12 cellular contexts compared by ENCODE assay signal in the genomic region with DNA sequence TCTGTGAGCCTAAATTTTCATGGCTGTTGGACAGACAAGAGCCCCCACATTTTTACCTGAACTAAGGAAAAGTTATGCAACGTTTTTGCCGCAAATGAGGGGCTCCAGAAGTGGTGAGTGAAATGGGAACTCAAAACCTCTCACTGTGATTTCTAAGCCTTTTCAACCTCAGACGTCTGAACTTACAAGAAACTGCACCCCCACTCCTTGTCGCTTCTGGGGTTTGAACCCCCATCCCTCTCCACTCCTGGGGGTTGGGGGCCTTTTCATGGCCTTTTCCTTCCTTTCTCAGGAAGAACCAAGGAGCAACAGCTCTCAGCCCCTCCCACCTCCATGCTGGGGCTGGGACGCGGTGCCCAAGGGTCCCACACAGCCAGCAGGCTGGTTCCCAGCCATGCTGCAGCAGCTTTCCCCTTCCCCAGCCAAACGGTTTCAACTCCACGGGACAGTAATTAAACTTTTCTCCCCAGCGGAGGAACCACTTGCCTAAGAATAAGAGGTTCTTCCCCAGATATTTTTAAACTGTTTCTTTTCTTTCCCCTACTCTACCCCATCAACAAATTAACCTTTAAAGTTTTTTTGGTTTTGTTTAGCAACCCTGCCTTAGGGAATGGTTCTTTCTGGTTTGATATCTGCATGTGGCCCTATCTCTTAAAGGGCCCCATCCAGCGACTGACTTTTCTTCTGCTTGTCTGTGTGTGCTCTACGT.
DNase-seq lines count a peak whose midpoint lies in the region; ATAC-seq and TF ChIP-seq lines count a peak whose summit lies in the region.
"Had no signal": no experiment of that assay in that cellular context is flagged by ENCODE, and none has a peak within 500 bp of the region (broad histone marks: within the 10 kb centered on the region; RNA-seq: fewer than 3 reads in every experiment).

No MANE protein-coding gene starts in this region.

- ATAC-seq in GM21360 (IDR thresholded peaks at IDR 0.05; ENCODE audit: unreplicated experiment) = peak; percentile 31
- ATAC-seq in HG02973 (IDR thresholded peaks at IDR 0.05; ENCODE audit: unreplicated experiment) = peak; percentile 28
- ATAC-seq: right cardiac atrium had no signal

- peak overlapping the region; percentile 97 for H3K4me3 ChIP-seq in SU-DHL-6 (ENCODE audit: insufficient read depth, low read length, poor library complexity, severe bottlenecking)

- TF ChIP-seq CTCF in GM13977 (IDR thresholded peaks at IDR 0.05; ENCODE audit: extremely low read depth, insufficient read depth, missing control alignments) = no peak
- no peak for TF ChIP-seq CTCF in SU-DHL-6 (IDR thresholded peaks at IDR 0.05; ENCODE audit: insufficient read depth, low read length, poor library complexity, severe bottlenecking)

- H2AFZ ChIP-seq in SU-DHL-6 (ENCODE audit: low read depth, low read length, severe bottlenecking) = peak overlapping the region; percentile 77

- no peaks in the 10 kb centered on the region for H3K9me3 ChIP-seq in SU-DHL-6 (ENCODE audit: insufficient read depth, low read length)

- peaks cover 11% of the 10 kb centered on the region for H3K36me3 ChIP-seq in SU-DHL-6 (ENCODE audit: low read length)

- peak; percentile 10 for DNase-seq in GM13977 (ENCODE audit: low spot score)
- no peak for DNase-seq in stimulated activated CD4-positive, alpha-beta T cell treated with anti-CD3 and anti-CD28 coated beads, Interleukin-4, amount 100 ng/mL, for 4 hours
- DNase-seq in dermis blood vessel endothelial cell = no peak
- DNase-seq in T-helper 1 cell = no peak
- no peak for DNase-seq in iPS-NIHi11 (ENCODE audit: low spot score)
- DNase-seq: effector CD8-positive, alpha-beta T cell; midbrain; NCI-H2081; right cardiac atrium had no signal

- H3K27ac ChIP-seq in SU-DHL-6 (ENCODE audit: low read depth, low read length) = peak overlapping the region; percentile 92

- H4K20me1 ChIP-seq in SU-DHL-6 (ENCODE audit: low read depth, low read length) = no peaks in the 10 kb centered on the region

- no peaks in the 10 kb centered on the region for H3K9me2 ChIP-seq in SU-DHL-6 (replicated peaks; ENCODE audit: insufficient read depth, low read length)

- H3K79me2 ChIP-seq in SU-DHL-6 (ENCODE audit: insufficient read depth, low read length) = peaks cover 55% of the 10 kb centered on the region

- peaks cover 14% of the 10 kb centered on the region; the same call in 1 of the 2 replicates for H3F3A ChIP-seq in SU-DHL-6 (ENCODE audit: insufficient read depth)

- peak overlapping the region; percentile 92 for H3K4me2 ChIP-seq in SU-DHL-6 (ENCODE audit: low read depth, low read length, poor library complexity, severe bottlenecking)

- H3K27me3 ChIP-seq in SU-DHL-6 (ENCODE audit: low read length) = no peaks in the 10 kb centered on the region

- in situ Hi-C loops in GM13977 (cut with MboI; ENCODE audit: low pct_unique_long_range_greater_than_20kb, low sequenced_read_pairs, unreplicated experiment) = no loop called here

- peak overlapping the region; percentile 96 for H3K9ac ChIP-seq in SU-DHL-6 (ENCODE audit: low read length)
